In the genomic region with DNA sequence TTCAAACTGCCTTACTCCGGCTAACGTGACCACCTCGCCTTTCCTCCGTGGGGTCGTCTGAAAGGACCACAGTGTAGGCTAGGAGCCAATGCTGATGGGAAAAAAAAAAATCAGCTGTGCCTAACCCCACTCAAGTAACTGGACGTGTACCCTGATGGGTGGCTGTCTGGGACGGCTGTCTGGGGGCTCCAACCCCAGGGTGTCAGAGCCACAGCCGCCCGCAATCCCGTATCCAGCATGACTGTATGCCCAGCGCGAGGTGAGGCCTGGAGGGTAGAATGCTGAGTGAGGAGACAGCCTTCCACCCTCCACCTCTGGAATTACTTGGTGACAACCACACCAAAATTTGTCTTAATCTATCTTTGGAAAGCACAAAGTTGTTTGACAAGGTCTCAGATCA, we compare ENCODE assay signal across 10 cellular contexts. TPM values are rescaled to one million over a fixed set of nuclear protein-coding genes. Genes with fewer than 3 reads are reported as not detected.
DNase-seq lines count a peak whose midpoint lies in the region; ATAC-seq and TF ChIP-seq lines count a peak whose summit lies in the region.
"Had no signal": no experiment of that assay in that cellular context is flagged by ENCODE, and none has a peak within 500 bp of the region (broad histone marks: within the 10 kb centered on the region; RNA-seq: fewer than 3 reads in every experiment).

No MANE protein-coding gene starts in this region.

- H3K4me3 Mint-ChIP-seq in MCF 10A (ENCODE audit: unreplicated experiment) (no peak overlapping the region), mesothelial cell of epicardium (peak overlapping the region; percentile 44), type B pancreatic cell (peak overlapping the region; percentile 88)
- H3K4me3 Mint-ChIP-seq in activated naive CD8-positive, alpha-beta T cell = peak overlapping the region; percentile 90

- intact Hi-C loops in breast epithelium (cut with DNase I; ENCODE audit: low total_unique reads) (no loop called here), MCF 10A (cut with micrococcal nuclease) (no loop called here)

- peaks cover 39% of the 10 kb centered on the region for H3K4me1 Mint-ChIP-seq in MCF 10A (ENCODE audit: insufficient read depth, unreplicated experiment)
- H3K4me1 Mint-ChIP-seq in activated naive CD8-positive, alpha-beta T cell (ENCODE audit: low read depth) = peaks cover 66% of the 10 kb centered on the region
- H3K4me1 Mint-ChIP-seq in mesothelial cell of epicardium = peaks cover 58% of the 10 kb centered on the region
- H3K4me1 Mint-ChIP-seq in type B pancreatic cell (ENCODE audit: unreplicated experiment) = peaks cover 45% of the 10 kb centered on the region

- peaks cover 13 to 42% of the 10 kb centered on the region in 2 donors for H3K4me1 ChIP-seq in breast epithelium

- peak overlapping the region in 1 of 3 donors; percentile 100 for H3K4me3 ChIP-seq in breast epithelium

- BruUV-seq in MCF 10A (replicated peaks; lab: Mats Ljungman, UMichigan) = no TSS peak

- H3K27me3 Mint-ChIP-seq in MCF 10A (ENCODE audit: insufficient read depth, unreplicated experiment) (no peaks in the 10 kb centered on the region), mesothelial cell of epicardium (ENCODE audit: low read depth) (no peaks in the 10 kb centered on the region), type B pancreatic cell (no peaks in the 10 kb centered on the region)
- H3K27me3 Mint-ChIP-seq in activated naive CD8-positive, alpha-beta T cell = no peaks in the 10 kb centered on the region

- no peaks in the 10 kb centered on the region for H3K27me3 ChIP-seq in breast epithelium

- no peaks in the 10 kb centered on the region for H3K36me3 ChIP-seq in breast epithelium

- CTCF ChIA-PET in MCF 10A (lab: Yijun Ruan, JAX) = no interaction called here

- TF ChIP-seq CTCF in breast epithelium (IDR thresholded peaks at IDR 0.05) (no peak), MCF 10A (IDR thresholded peaks at IDR 0.05; ENCODE audit: unreplicated experiment) (no peak), mesothelial cell of epicardium (IDR thresholded peaks at IDR 0.05; ENCODE audit: unreplicated experiment) (no peak), type B pancreatic cell (conservative IDR thresholded peaks at IDR 0.05) (no peak)

- no peak overlapping the region for H3K27ac Mint-ChIP-seq in MCF 10A (ENCODE audit: low read depth, unreplicated experiment)
- peak overlapping the region; percentile 92 for H3K27ac Mint-ChIP-seq in activated naive CD8-positive, alpha-beta T cell
- peak overlapping the region; percentile 50 for H3K27ac Mint-ChIP-seq in mesothelial cell of epicardium
- peak overlapping the region; percentile 87 for H3K27ac Mint-ChIP-seq in type B pancreatic cell

- peak overlapping the region; percentile 99 to 100 for H3K27ac ChIP-seq in breast epithelium

- DNase-seq in breast epithelium (ENCODE audit: low spot score in 2 of 2) = no peak
- no peak for DNase-seq in MCF 10A (ENCODE audit: unreplicated experiment)
- DNase-seq in mesothelial cell of epicardium (ENCODE audit: low spot score in 2 of 2, unreplicated experiment in 2 of 2) = no peak
- no peak for DNase-seq in type B pancreatic cell (ENCODE audit: extremely low spot score, unreplicated experiment)
- no peak for DNase-seq in GM19240 (ENCODE audit: insufficient read length, low spot score)
- no peak for DNase-seq in SIG-M5 (lab: John Stamatoyannopoulos, UW)
- DNase-seq: activated effector memory CD4-positive, alpha-beta T cell treated with anti-CD3 and anti-CD28 coated beads, Interleukin-2, amount 50 U/mL, for 16 hours; NCI-H82 had no signal

- no peaks in the 10 kb centered on the region for H3K9me3 ChIP-seq in breast epithelium

- no peak for TF ChIP-seq POLR2A in breast epithelium (IDR thresholded peaks at IDR 0.05)

- ATAC-seq in GM21786 (IDR thresholded peaks at IDR 0.05; ENCODE audit: unreplicated experiment) = no peak

- POLR2A ChIA-PET in MCF 10A (lab: Yijun Ruan, JAX) = interaction anchor here (2.2 kb wide), 2 partner anchors 21 to 27 kb away, joined by 6 to 9 read pairs; no protein-coding TSS in a partner anchor

- H3K36me3 Mint-ChIP-seq in MCF 10A (ENCODE audit: insufficient read depth, unreplicated experiment) (peaks cover 76% of the 10 kb centered on the region), mesothelial cell of epicardium (peaks cover 15% of the 10 kb centered on the region), type B pancreatic cell (peaks cover 39% of the 10 kb centered on the region)
- peaks cover 6% of the 10 kb centered on the region for H3K36me3 Mint-ChIP-seq in activated naive CD8-positive, alpha-beta T cell

- H3K9me3 Mint-ChIP-seq in MCF 10A (ENCODE audit: unreplicated experiment) = no peaks in the 10 kb centered on the region
- H3K9me3 Mint-ChIP-seq in activated naive CD8-positive, alpha-beta T cell (ENCODE audit: low read depth) = no peaks in the 10 kb centered on the region
- H3K9me3 Mint-ChIP-seq in mesothelial cell of epicardium = no peaks in the 10 kb centered on the region
- H3K9me3 Mint-ChIP-seq in type B pancreatic cell = no peaks in the 10 kb centered on the region

RNA-seq across cellular contexts. Expression of a gene that starts 2.8 kb away (rescaled TPM):
- total RNA-seq in breast epithelium (10 to 100 TPM; 50.7 to 85.9 (median 75.2) TPM), MCF 10A (2022) (191 and 193 TPM in 2 replicates), mesothelial cell of epicardium (202 to 212 TPM (median 204 TPM) in 3 replicates), type B pancreatic cell (ENCODE audit: low replicate concordance) (176 and 184 TPM in 2 replicates)

RNA-seq across cellular contexts. Expression of a gene that starts 41.8 kb away (rescaled TPM):
- 10 to 100 TPM; 10.2 to 22.6 (median 17.3) TPM for total RNA-seq in breast epithelium
- 268 and 350 TPM in 2 replicates for total RNA-seq in MCF 10A (2022)
- total RNA-seq in mesothelial cell of epicardium = 62.0 to 68.8 TPM (median 67.3 TPM) in 3 replicates
- 27.8 and 29.8 TPM in 2 replicates for total RNA-seq in type B pancreatic cell (ENCODE audit: low replicate concordance)

RNA-seq across cellular contexts. Expression of a gene that starts 46.8 kb away (rescaled TPM):
- 1 to 10 TPM in 2 of 3 donors, not detected in 1; 1.3 to 1.8 TPM for total RNA-seq in breast epithelium
- 0.63 and 0.71 TPM in 2 replicates for total RNA-seq in MCF 10A (2022)
- 0.83 to 1.4 TPM (median 1.2 TPM) in 3 replicates for total RNA-seq in mesothelial cell of epicardium
- 1.4 and 1.6 TPM in 2 replicates for total RNA-seq in type B pancreatic cell (ENCODE audit: low replicate concordance)

RNA-seq across cellular contexts. Expression of a gene that starts 58.0 kb away (rescaled TPM):
- total RNA-seq in breast epithelium (10 to 100 TPM; 13.4 to 56.9 (median 52.8) TPM), MCF 10A (2022) (86.8 and 87.3 TPM in 2 replicates), mesothelial cell of epicardium (90.4 to 92.1 TPM (median 91.5 TPM) in 3 replicates), type B pancreatic cell (ENCODE audit: low replicate concordance) (33.5 and 58.7 TPM in 2 replicates)
